ENCODE assay signal across 8 cellular contexts in the genomic region with DNA sequence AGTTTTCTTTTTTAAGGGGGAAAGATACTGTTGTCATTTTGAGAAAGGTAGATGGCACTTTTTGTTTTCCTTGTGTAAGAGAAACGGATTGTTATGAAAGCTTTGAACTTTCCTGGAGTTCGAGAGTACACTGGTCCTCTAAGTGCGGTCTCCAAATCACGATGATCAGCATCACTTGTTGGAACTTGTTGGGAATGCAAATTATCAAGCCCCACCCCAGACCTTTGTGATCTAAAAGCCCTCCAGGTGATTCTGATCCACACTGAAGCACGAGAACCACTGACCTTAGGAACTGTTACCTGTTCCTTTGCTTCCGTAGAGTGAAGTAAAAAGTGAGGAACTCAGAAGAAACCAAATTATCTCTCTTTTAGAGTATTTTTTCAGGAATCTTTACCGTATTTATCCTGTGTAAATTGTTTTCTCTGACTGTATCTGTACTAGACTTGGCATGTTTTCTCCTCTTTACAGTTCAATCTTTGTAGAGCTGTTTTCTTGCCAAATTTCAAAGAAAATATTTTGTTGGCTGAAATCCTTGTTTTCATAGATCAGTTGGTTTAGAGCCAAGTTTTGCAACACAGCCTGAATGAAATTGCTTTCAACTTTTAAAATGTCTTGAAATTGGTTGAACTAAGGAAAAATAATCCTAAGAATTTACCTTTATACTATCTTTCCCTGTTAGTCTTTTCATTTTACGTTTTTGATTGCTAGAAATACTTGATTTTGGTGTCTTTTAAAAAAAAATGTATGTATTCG. TPM values are rescaled to one million over a fixed set of nuclear protein-coding genes. Genes with fewer than 3 reads are reported as not detected.
DNase-seq lines count a peak whose midpoint lies in the region; ATAC-seq, FAIRE-seq and TF ChIP-seq lines count a peak whose summit lies in the region.

No MANE protein-coding gene starts in this region.

- no peak overlapping the region for H2BK20ac ChIP-seq in H1 (ENCODE audit: low read length)

- CTCF ChIA-PET in H1 (lab: Charles Lee; ENCODE audit: partially characterized antibody) = interaction anchor here (0.7 to 1.4 kb wide), 3 partner anchors 20 to 70 kb away, joined by 3 to 4 read pairs (median 3); no protein-coding TSS in a partner anchor

- no peak for FAIRE-seq in H1 (lab: Jason Lieb, UNC)

- peaks cover 31% of the 10 kb centered on the region for H4K20me1 ChIP-seq in OCI-LY3 (ENCODE audit: insufficient read depth, low read length)
- H4K20me1 ChIP-seq in H1 (replicated peaks in 1 of 2; ENCODE audit: control insufficient read depth in 1 of 2, insufficient read depth in 2 of 2, low read length in 2 of 2) = peaks cover 19 to 34% of the 10 kb centered on the region in 2 experiments

- WGBS in H1 (ENCODE audit: extremely low coverage in 1 of 2, insufficient coverage in 1 of 2, insufficient read length in 1 of 2, insufficient replicate concordance in 2 of 2, low coverage in 1 of 2, low lambda C conversion rate in 2 of 2, missing lambda C conversion rate in 1 of 2), 2 experiments = 77% methylated on average over 9 of the region's 9 CpGs; no CpG with 5 or more reads in 1 of the 2 experiments

- H2BK120ac ChIP-seq in H1 (replicated peaks; ENCODE audit: low read depth, low read length) = no peak overlapping the region

- no peak for TF ChIP-seq EP300 in H1 (IDR thresholded peaks at IDR 0.05; ENCODE audit: borderline replicate concordance in 1 of 2, low read depth in 2 of 2, low read length in 2 of 2)

- no peak overlapping the region for H2AK5ac ChIP-seq in H1 (ENCODE audit: low read depth, low read length)

- H3K36me3 ChIP-seq in OCI-LY3 (replicated peaks; ENCODE audit: low read depth, low read length) (peaks cover 10% of the 10 kb centered on the region), H1 (ENCODE audit: control insufficient read depth in 2 of 4, insufficient read depth in 4 of 4, low read length in 3 of 4) (peaks cover 3 to 28% (median 25%) of the 10 kb centered on the region in 4 experiments), neutrophil (peaks cover 28% of the 10 kb centered on the region)

- H2AFZ ChIP-seq in OCI-LY3 (ENCODE audit: low read depth, low read length) = no peak overlapping the region
- H2AFZ ChIP-seq in H1 (ENCODE audit: low read length) = no peak overlapping the region

- H3K27ac ChIP-seq in OCI-LY3 (ENCODE audit: low read length) (no peak overlapping the region), H1 (ENCODE audit: low read depth, low read length) (no peak overlapping the region), neutrophil (peak overlapping the region; percentile 68)

- H4K91ac ChIP-seq in H1 (replicated peaks; ENCODE audit: insufficient read length, low read length) = no peak overlapping the region

- H3K4me1 ChIP-seq in OCI-LY3 (ENCODE audit: low read length) (peaks cover 18% of the 10 kb centered on the region), H1 (replicated peaks in 1 of 4; ENCODE audit: control insufficient read depth in 3 of 4, insufficient read depth in 4 of 4, low read length in 3 of 4) (peaks cover 0 to 4% (median 3%) of the 10 kb centered on the region in 4 experiments; a peak in 3 of 7 replicates), neutrophil (ENCODE audit: control insufficient read depth in 1 of 2, insufficient read depth in 1 of 2, low read depth in 1 of 2, low read length in 1 of 2) (peaks cover 43 to 44% of the 10 kb centered on the region in 2 experiments)

- no peaks in the 10 kb centered on the region for H3K79me1 ChIP-seq in H1 (ENCODE audit: low read depth, low read length)

- DNase-seq in EL (peak; percentile 52), H1 (ENCODE audit: low read depth in 1 of 2, low spot score in 2 of 2) (no peak), D341Med (ENCODE audit: low spot score) (no peak), cerebellum (ENCODE audit: low spot score) (no peak), T1000 (lab: John Stamatoyannopoulos, UW) (no peak)

- H3K14ac ChIP-seq in H1 (ENCODE audit: insufficient read length) = no peak overlapping the region

- no peak overlapping the region for H3K56ac ChIP-seq in H1 (replicated peaks; ENCODE audit: insufficient read length, low read depth, low read length)

- no peak for ATAC-seq in HG03196 (IDR thresholded peaks at IDR 0.05; ENCODE audit: unreplicated experiment)

- no peak for TF ChIP-seq CTCF in OCI-LY3 (IDR thresholded peaks at IDR 0.05; ENCODE audit: low read depth, low read length)
- no peak for TF ChIP-seq CTCF in H1 (IDR thresholded peaks at IDR 0.05; ENCODE audit: control extremely low read depth in 1 of 3, insufficient read depth in 1 of 3, low read depth in 1 of 3, low read length in 3 of 3)
- TF ChIP-seq CTCF in neutrophil (IDR thresholded peaks at IDR 0.05) = no peak

- H3K9me3 ChIP-seq in OCI-LY3 (ENCODE audit: insufficient read depth, low read length) = no peaks in the 10 kb centered on the region
- no peaks in the 10 kb centered on the region for H3K9me3 ChIP-seq in H1 (ENCODE audit: insufficient read depth in 2 of 2, low read depth in 1 of 2, low read length in 1 of 2)
- no peaks in the 10 kb centered on the region for H3K9me3 ChIP-seq in neutrophil

- no peak overlapping the region for H2BK12ac ChIP-seq in H1 (ENCODE audit: low read depth, low read length)

- H3K9ac ChIP-seq in OCI-LY3 (ENCODE audit: low read length) (no peak overlapping the region), H1 (replicated peaks in 1 of 4; ENCODE audit: extremely low read depth in 1 of 4, low read depth in 3 of 4, low read length in 3 of 4) (no peak overlapping the region)

- H2BK5ac ChIP-seq in H1 (ENCODE audit: low read depth, low read length) = no peak overlapping the region

- no peak overlapping the region for H3K4ac ChIP-seq in H1 (replicated peaks; ENCODE audit: insufficient read length, low read depth, low read length)

- no peak overlapping the region for H4K5ac ChIP-seq in H1 (ENCODE audit: insufficient read length, low read depth, low read length)

- TF ChIP-seq POLR2A in H1 (IDR thresholded peaks at IDR 0.05; ENCODE audit: control extremely low read depth in 1 of 2, low read depth in 2 of 2, low read length in 2 of 2) = no peak

- no peak overlapping the region for H3K23ac ChIP-seq in H1 (ENCODE audit: insufficient read length)

- H3K27me3 ChIP-seq in OCI-LY3 (ENCODE audit: low read depth, low read length) = no peaks in the 10 kb centered on the region
- no peaks in the 10 kb centered on the region for H3K27me3 ChIP-seq in H1 (replicated peaks in 1 of 4; ENCODE audit: control insufficient read depth in 3 of 4, extremely low read depth in 1 of 4, insufficient read depth in 3 of 4, low read length in 3 of 4)
- no peaks in the 10 kb centered on the region for H3K27me3 ChIP-seq in neutrophil

- no peak overlapping the region for H3K18ac ChIP-seq in H1 (ENCODE audit: extremely low read depth, low read length)

- H3K23me2 ChIP-seq in H1 (ENCODE audit: low read depth, low read length) = peaks cover 9% of the 10 kb centered on the region

- no peak overlapping the region for H2BK15ac ChIP-seq in H1 (ENCODE audit: low read length)

- POLR2A ChIA-PET in H1 (lab: Charles Lee; ENCODE audit: partially characterized antibody) = interaction anchor here (1.0 to 2.5 kb wide), 5 partner anchors 9 to 72 kb away, joined by 3 to 12 read pairs (median 8); a partner anchor contains a TSS

- no peak overlapping the region for H4K8ac ChIP-seq in H1 (ENCODE audit: extremely low read depth, insufficient read depth, low read length)

- H3K4me2 ChIP-seq in OCI-LY3 (ENCODE audit: low read length) = 0 out of 2 replicates have a peak overlapping the region, but pooled peaks have one; percentile 18
- H3K4me2 ChIP-seq in H1 (ENCODE audit: insufficient read depth in 1 of 2, low read depth in 2 of 2, low read length in 2 of 2) = peak overlapping the region; percentile 26 to 34; a peak in 3 of 4 replicates

- no peak for TF ChIP-seq RAD21 in H1 (IDR thresholded peaks at IDR 0.05 in 1 of 2, conservative IDR thresholded peaks at IDR 0.05 in 1 of 2; ENCODE audit: low read depth in 2 of 2, low read length in 2 of 2)

- H3K4me3 ChIP-seq in OCI-LY3 (ENCODE audit: low read length) = no peak overlapping the region
- H3K4me3 ChIP-seq in H1 (ENCODE audit: extremely low read depth in 1 of 4, insufficient read depth in 2 of 4, low read depth in 3 of 4, low read length in 4 of 4) = peak overlapping the region in 1 of 4 experiments; percentile 31; a peak in 2 of 8 replicates
- H3K4me3 ChIP-seq in neutrophil (ENCODE audit: low read depth in 1 of 2, low read length in 1 of 2) = peak overlapping the region in 1 of 2 experiments; percentile 28

- H3K79me2 ChIP-seq in OCI-LY3 (ENCODE audit: low read length) (peaks cover 78% of the 10 kb centered on the region), H1 (ENCODE audit: control insufficient read depth in 1 of 2, insufficient read depth in 2 of 2, low read length in 2 of 2) (peaks cover 28 to 93% of the 10 kb centered on the region in 2 experiments)

RNA-seq across cellular contexts. Expression of a gene that starts 4.0 kb away (rescaled TPM):
- total RNA-seq in H1 (2021; fragmentation: NEBNext Ultra II Directional; extraction: Animal tissue kit (Norgen Biotek cat#: 25700)) = 64.1 and 65.2 TPM in 2 replicates
- polyA plus RNA-seq in H1 (2011; rRNA removed) = 18.7 and 33.9 TPM in 2 replicates
- 45.9 TPM for polyA plus RNA-seq in H1 (2011; cell fraction: cytosol; rRNA removed)
- polyA plus RNA-seq in H1 (2011; cell fraction: nucleus; rRNA removed) = 19.2 TPM
- polyA plus RNA-seq in H1 (2012, experiment 1 of 2) = 45.1 to 66.2 TPM (median 56.0 TPM) in 4 replicates
- 8.1 TPM for polyA plus RNA-seq in H1 (2012, experiment 2 of 2)
- 37.6 TPM for polyA plus RNA-seq in H1 (2013, experiment 1 of 2)
- 37.6 TPM for polyA plus RNA-seq in H1 (2013, experiment 2 of 2)
- polyA minus RNA-seq in H1 (2011; rRNA and poly(A)+ RNA removed) = 51.2 and 74.4 TPM in 2 replicates
- polyA minus RNA-seq in H1 (2011; cell fraction: cytosol; rRNA and poly(A)+ RNA removed) = 32.3 TPM
- 43.0 TPM for polyA minus RNA-seq in H1 (2011; cell fraction: nucleus; rRNA and poly(A)+ RNA removed)
- total RNA-seq in cerebellum = 33.4 TPM

RNA-seq across cellular contexts. Expression of a gene that starts 49.0 kb away (rescaled TPM):
- total RNA-seq in H1 (2021; fragmentation: NEBNext Ultra II Directional; extraction: Animal tissue kit (Norgen Biotek cat#: 25700)) = 70.6 and 77.3 TPM in 2 replicates
- polyA plus RNA-seq in H1 (2011; rRNA removed) = 8.2 and 17.5 TPM in 2 replicates
- polyA plus RNA-seq in H1 (2011; cell fraction: cytosol; rRNA removed) = 24.3 TPM
- 6.2 TPM for polyA plus RNA-seq in H1 (2011; cell fraction: nucleus; rRNA removed)
- 26.3 to 52.3 TPM (median 32.2 TPM) in 4 replicates for polyA plus RNA-seq in H1 (2012, experiment 1 of 2)
- 2.5 TPM for polyA plus RNA-seq in H1 (2012, experiment 2 of 2)
- polyA plus RNA-seq in H1 (2013, experiment 1 of 2) = 96.7 TPM
- 94.3 TPM for polyA plus RNA-seq in H1 (2013, experiment 2 of 2)
- polyA minus RNA-seq in H1 (2011; rRNA and poly(A)+ RNA removed) = 14.3 and 18.1 TPM in 2 replicates
- 19.7 TPM for polyA minus RNA-seq in H1 (2011; cell fraction: cytosol; rRNA and poly(A)+ RNA removed)
- polyA minus RNA-seq in H1 (2011; cell fraction: nucleus; rRNA and poly(A)+ RNA removed) = 32.9 TPM
- total RNA-seq in cerebellum = 6.1 TPM

RNA-seq across cellular contexts. Expression of a gene that starts 49.6 kb away (rescaled TPM):
- 48.5 and 59.5 TPM in 2 replicates for total RNA-seq in H1 (2021; fragmentation: NEBNext Ultra II Directional; extraction: Animal tissue kit (Norgen Biotek cat#: 25700))
- 6.8 and 12.2 TPM in 2 replicates for polyA plus RNA-seq in H1 (2011; rRNA removed)
- polyA plus RNA-seq in H1 (2011; cell fraction: cytosol; rRNA removed) = 21.8 TPM
- polyA plus RNA-seq in H1 (2011; cell fraction: nucleus; rRNA removed) = 8.5 TPM
- 29.4 to 50.6 TPM (median 38.4 TPM) in 4 replicates for polyA plus RNA-seq in H1 (2012, experiment 1 of 2)
- 4.4 TPM for polyA plus RNA-seq in H1 (2012, experiment 2 of 2)
- 22.5 TPM for polyA plus RNA-seq in H1 (2013, experiment 1 of 2)
- 23.9 TPM for polyA plus RNA-seq in H1 (2013, experiment 2 of 2)
- 5.1 and 6.6 TPM in 2 replicates for polyA minus RNA-seq in H1 (2011; rRNA and poly(A)+ RNA removed)
- polyA minus RNA-seq in H1 (2011; cell fraction: cytosol; rRNA and poly(A)+ RNA removed) = 4.0 TPM
- polyA minus RNA-seq in H1 (2011; cell fraction: nucleus; rRNA and poly(A)+ RNA removed) = 9.3 TPM
- 21.9 TPM for total RNA-seq in cerebellum

Comparison
In these comparisons a context has a peak if more than half of its experiments do, and no peak if none do; other contexts are left out.
1. RNA of a gene that starts 49.0 kb away (total RNA-seq): 70.6 to 77.3 TPM in H1; 6.1 TPM in cerebellum (single experiment); every median in the first group is over 10 times any median in the second.